In the genomic region with DNA sequence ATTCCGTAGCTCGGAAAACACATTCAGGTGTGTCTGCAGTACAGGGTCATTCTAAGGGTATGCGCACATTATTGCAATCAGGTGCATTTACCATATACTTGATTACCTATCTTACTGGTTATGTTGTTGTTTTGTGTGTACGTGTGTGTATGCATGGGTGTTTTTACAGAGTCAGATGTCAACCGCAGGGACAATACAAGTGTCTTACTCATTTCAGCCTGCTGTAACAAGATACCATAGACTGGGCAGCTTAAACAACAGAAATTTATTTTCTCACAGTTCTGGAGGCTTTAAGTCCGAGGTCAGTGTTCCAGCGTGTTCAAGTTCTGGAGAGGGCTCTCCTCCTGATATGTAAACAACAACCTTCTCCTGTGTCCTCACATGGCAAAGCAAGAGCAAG, we compare ENCODE assay signal across 14 cellular contexts.
"Had no signal": no experiment of that assay in that cellular context is flagged by ENCODE, and none has a peak within 500 bp of the region (broad histone marks: within the 10 kb centered on the region; RNA-seq: fewer than 3 reads in every experiment).

No MANE protein-coding gene starts in this region.

- H3K27me3 ChIP-seq: esophagus squamous epithelium, neutrophil, sigmoid colon, tibial nerve, upper lobe of right lung, vagina had no signal

- H3K36me3 ChIP-seq: esophagus squamous epithelium, neutrophil, sigmoid colon, tibial nerve, upper lobe of right lung, vagina had no signal

- H3K4me3 ChIP-seq: esophagus squamous epithelium, sigmoid colon, tibial nerve, upper lobe of right lung, vagina had no signal

- H3K27ac ChIP-seq: epithelial cell of prostate, esophagus squamous epithelium, neutrophil, sigmoid colon, tibial nerve, upper lobe of right lung, vagina had no signal

- H3K9me3 ChIP-seq: esophagus squamous epithelium, neutrophil, sigmoid colon, tibial nerve, upper lobe of right lung, vagina had no signal

- DNase-seq: effector memory CD8-positive, alpha-beta T cell; esophagus squamous epithelium; foreskin fibroblast; left colon; mammary epithelial cell; naive thymus-derived CD4-positive, alpha-beta T cell; sigmoid colon; stimulated activated CD4-positive, alpha-beta T cell treated with anti-CD3 and anti-CD28 coated beads, Interleukin-4, amount 100 ng/mL, for 1 hour; stimulated activated CD8-positive, alpha-beta memory T cell treated with anti-CD3 and anti-CD28 coated beads, Interleukin-4, amount 100 ng/mL, for 48 hours; upper lobe of right lung had no signal

- H3K4me1 ChIP-seq: esophagus squamous epithelium, sigmoid colon, tibial nerve, upper lobe of right lung, vagina had no signal
